In genomic region chr9:120937127-120937526, GRCh38 we compare ENCODE assay signal across 10 cellular contexts. TPM values are rescaled to one million over a fixed set of nuclear protein-coding genes. Genes with fewer than 3 reads are reported as not detected.
A peak's percentile ranks its signal among the peaks of the same experiment; 100 is the strongest.
DNase-seq lines count a peak whose midpoint lies in the region; ATAC-seq, FAIRE-seq and TF ChIP-seq lines count a peak whose summit lies in the region.
"Had no signal": no experiment of that assay in that cellular context is flagged by ENCODE, and none has a peak within 500 bp of the region (broad histone marks: within the 10 kb centered on the region; RNA-seq: fewer than 3 reads in every experiment).

No MANE protein-coding gene starts in this region.

- no peak for TF ChIP-seq RAD21 in A549 (conservative IDR thresholded peaks at IDR 0.05 in 1 of 2, IDR thresholded peaks at IDR 0.05 in 1 of 2)

- H3K9me3 ChIP-seq in A549, result no peaks in the 10 kb centered on the region
- no peaks in the 10 kb centered on the region for H3K9me3 ChIP-seq in MG63
- no peaks in the 10 kb centered on the region for H3K9me3 ChIP-seq in endothelial cell of umbilical vein (replicated peaks; ENCODE audit: control insufficient read depth, insufficient read depth, low read length)

- H3K4me2 ChIP-seq in A549 (no peak overlapping the region), endothelial cell of umbilical vein (ENCODE audit: insufficient read depth, low read length) (no peak overlapping the region)

- H3K4me1 Mint-ChIP-seq in osteocyte (ENCODE audit: unreplicated experiment) (peaks cover 93% of the 10 kb centered on the region), endothelial cell (ENCODE audit: unreplicated experiment) (no peaks in the 10 kb centered on the region)

- no peaks in the 10 kb centered on the region for H3K9me3 Mint-ChIP-seq in osteocyte (ENCODE audit: unreplicated experiment)
- no peaks in the 10 kb centered on the region for H3K9me3 Mint-ChIP-seq in endothelial cell (ENCODE audit: unreplicated experiment)

- peaks cover 55% of the 10 kb centered on the region for H3K4me1 ChIP-seq in A549
- peaks cover 59% of the 10 kb centered on the region for H3K4me1 ChIP-seq in endothelial cell of umbilical vein (ENCODE audit: control insufficient read depth, extremely low read depth, insufficient read depth, low read length)

- H3K4me3 Mint-ChIP-seq in osteocyte (ENCODE audit: unreplicated experiment) (no peak overlapping the region), endothelial cell (ENCODE audit: unreplicated experiment) (no peak overlapping the region)

- dilution Hi-C loops in endothelial cell of umbilical vein (cut with MboI; ENCODE audit: extremely low pct_ligation_motif_present, low sequenced_read_pairs), result no loop called here

- TF ChIP-seq POLR2A in A549 (IDR thresholded peaks at IDR 0.05; ENCODE audit: low read length) (no peak), endothelial cell of umbilical vein (IDR thresholded peaks at IDR 0.05; ENCODE audit: low read depth, low read length) (no peak)

- H4K20me1 ChIP-seq in endothelial cell of umbilical vein (replicated peaks; ENCODE audit: control insufficient read depth, extremely low read depth, insufficient read depth, low read length), result no peaks in the 10 kb centered on the region

- H3K27me3 ChIP-seq in MG63 (no peaks in the 10 kb centered on the region), endothelial cell of umbilical vein (ENCODE audit: control insufficient read depth in 2 of 2, insufficient read depth in 2 of 2, low read length in 2 of 2) (no peaks in the 10 kb centered on the region)

- WGBS in A549 (ENCODE audit: missing lambda C conversion rate), result 100% methylated on average over 1 of the region's 1 CpG

- no peaks in the 10 kb centered on the region for H3K79me2 ChIP-seq in endothelial cell of umbilical vein (ENCODE audit: control insufficient read depth, insufficient read depth, low read length)

- ATAC-seq in A549 (no peak), HG02759 (IDR thresholded peaks at IDR 0.05; ENCODE audit: unreplicated experiment) (no peak)

- FAIRE-seq in A549 (lab: Jason Lieb, UNC) (no peak), endothelial cell of umbilical vein (lab: Jason Lieb, UNC) (no peak)
- FAIRE-seq: D721Med, islet of Langerhans had no signal

- intact Hi-C loops in endothelial cell of umbilical vein (cut with micrococcal nuclease), result loop anchor here (5.0 kb wide), 1 partner anchor 135 kb away; the partner anchor contains the start of gene CNTRL

- no peak overlapping the region for H3K9ac ChIP-seq in endothelial cell of umbilical vein (replicated peaks; ENCODE audit: extremely low read depth, insufficient read depth, low read length)

- TF ChIP-seq CTCF in A549 (IDR thresholded peaks at IDR 0.05) (no peak), endothelial cell of umbilical vein (IDR thresholded peaks at IDR 0.05; ENCODE audit: extremely low read depth in 1 of 2, insufficient read depth in 1 of 2, low read depth in 1 of 2, low read length in 2 of 2) (no peak), osteocyte (IDR thresholded peaks at IDR 0.05) (no peak), endothelial cell (IDR thresholded peaks at IDR 0.05; ENCODE audit: unreplicated experiment) (no peak)

- no peaks in the 10 kb centered on the region for H3K27me3 Mint-ChIP-seq in osteocyte (ENCODE audit: unreplicated experiment)
- no peaks in the 10 kb centered on the region for H3K27me3 Mint-ChIP-seq in endothelial cell (ENCODE audit: unreplicated experiment)

- H2AFZ ChIP-seq in endothelial cell of umbilical vein (ENCODE audit: low read depth, low read length), result peak overlapping the region; percentile 49

- no peak overlapping the region for H3K4me3 ChIP-seq in A549
- no peak overlapping the region for H3K4me3 ChIP-seq in MG63
- no peak overlapping the region for H3K4me3 ChIP-seq in endothelial cell of umbilical vein (replicated peaks in 1 of 3; ENCODE audit: insufficient read depth in 1 of 3, low read depth in 1 of 3, low read length in 3 of 3)

- H3K27ac Mint-ChIP-seq in osteocyte (ENCODE audit: unreplicated experiment), result peak overlapping the region; percentile 99
- H3K27ac Mint-ChIP-seq in endothelial cell (ENCODE audit: unreplicated experiment), result no peak overlapping the region

- TF ChIP-seq EP300 in A549 (IDR thresholded peaks at IDR 0.05), result no peak

- H3K36me3 Mint-ChIP-seq in osteocyte (ENCODE audit: unreplicated experiment) (no peaks in the 10 kb centered on the region), endothelial cell (ENCODE audit: low read depth, unreplicated experiment) (no peaks in the 10 kb centered on the region)

- H3K9me1 ChIP-seq in endothelial cell of umbilical vein (replicated peaks; ENCODE audit: control insufficient read depth, extremely low read depth, insufficient read depth, low read length), result no peaks in the 10 kb centered on the region

- no peaks in the 10 kb centered on the region for H3K36me3 ChIP-seq in MG63
- no peaks in the 10 kb centered on the region for H3K36me3 ChIP-seq in endothelial cell of umbilical vein (ENCODE audit: control insufficient read depth in 2 of 2, extremely low read depth in 1 of 2, insufficient read depth in 2 of 2, low read length in 2 of 2)

- POLR2A ChIA-PET in A549 (lab: Yijun Ruan, JAX) (interaction anchor here (1.7 kb wide), 1 partner anchor 144 kb away, joined by 7 read pairs; the partner anchor contains the start of gene FBXW2), endothelial cell of umbilical vein (lab: Charles Lee) (no interaction called here)

- DNase-seq in A549 (ENCODE audit: low read depth in 1 of 2, low spot score in 1 of 2), result no peak
- peak; percentile 80 for DNase-seq in MG63
- no peak for DNase-seq in endothelial cell of umbilical vein (ENCODE audit: low read depth, low spot score)
- no peak for DNase-seq in osteocyte (ENCODE audit: extremely low spot score, unreplicated experiment)
- DNase-seq in UCSD-AML1 (lab: John Stamatoyannopoulos, UW; ENCODE audit: unreplicated experiment), result no peak
- DNase-seq in endothelial cell (ENCODE audit: low spot score), result no peak
- no peak for DNase-seq in COLO668 (lab: John Stamatoyannopoulos, UW; ENCODE audit: unreplicated experiment)

- CTCF ChIA-PET in A549 (lab: Yijun Ruan, JAX) (interaction anchor here (0.6 to 7.5 kb wide), 39 partner anchors 9 to 319 kb away, joined by 3 to 66 read pairs (median 5); partner anchors contain the start of genes PHF19 and TRAF1), endothelial cell of umbilical vein (lab: Charles Lee) (interaction anchor here (0.6 to 3.9 kb wide), 28 partner anchors 9 to 317 kb away, joined by 3 to 38 read pairs (median 4); partner anchors contain the start of genes FBXW2 and PHF19)

- BruUV-seq in endothelial cell of umbilical vein (replicated peaks; lab: Mats Ljungman, UMichigan), result no TSS peak

- peak overlapping the region; percentile 2 to 83; a peak in 3 of 6 replicates for H3K27ac ChIP-seq in A549
- peak overlapping the region; percentile 19 for H3K27ac ChIP-seq in endothelial cell of umbilical vein (ENCODE audit: insufficient read depth, low read depth, low read length)

TF ChIP-seq in A549, 52 proteins besides CTCF, POLR2A, EP300 and RAD21:
- TF ChIP-seq HEYL (CRISPR knock-in tag; IDR thresholded peaks at IDR 0.05) (no peak), HES2 (IDR thresholded peaks at IDR 0.05) (no peak)

TF ChIP-seq in endothelial cell of umbilical vein, 7 proteins besides CTCF, POLR2A, EP300 and RAD21:
- TF ChIP-seq FOS (IDR thresholded peaks at IDR 0.05; ENCODE audit: borderline replicate concordance, insufficient read depth, low read length) (no peak), EZH2 (IDR thresholded peaks at IDR 0.05; ENCODE audit: borderline replicate concordance, low read depth, low read length, severe bottlenecking) (no peak), GATA2 (IDR thresholded peaks at IDR 0.05; ENCODE audit: insufficient read depth, insufficient read length, low read depth, low read length) (no peak), POLR2AphosphoS5 (IDR thresholded peaks at IDR 0.05; ENCODE audit: insufficient read depth, low read depth, low read length) (no peak), MAX (IDR thresholded peaks at IDR 0.05; ENCODE audit: insufficient read depth, insufficient read length) (no peak), MYC (IDR thresholded peaks at IDR 0.05; ENCODE audit: low read depth, low read length) (no peak), JUN (IDR thresholded peaks at IDR 0.05; ENCODE audit: borderline replicate concordance, insufficient read depth, insufficient read length, low read depth) (no peak)

RNA-seq across cellular contexts. Expression of gene TRAF1, which starts 10.5 kb away (rescaled TPM):
- 3.4 and 4.1 TPM in 2 replicates for polyA plus RNA-seq in A549 (2011; rRNA removed)
- 2.1 and 2.6 TPM in 2 replicates for polyA plus RNA-seq in A549 (2012; cell fraction: cytosol; rRNA removed)
- polyA plus RNA-seq in A549 (2012; cell fraction: nucleus; rRNA removed), result 8.0 and 8.1 TPM in 2 replicates
- 2.0 to 4.6 TPM (median 2.1 TPM) in 3 replicates for polyA plus RNA-seq in A549 (2017; fragmentation: RNase III; extraction: RNeasy Plus Mini Kit Qiagen cat#74134 plus additional on column Dnase treatment)
- polyA minus RNA-seq in A549 (2011; rRNA and poly(A)+ RNA removed), result 3.8 and 5.4 TPM in 2 replicates
- total RNA-seq in MG63 (2014; rRNA removed; shearing (Covaris generic); ENCODE audit: low replicate concordance), result 0.67 and 0.79 TPM in 2 replicates
- 1.4 and 2.0 TPM in 2 replicates for total RNA-seq in endothelial cell of umbilical vein
- polyA plus RNA-seq in endothelial cell of umbilical vein, result 2.6 and 2.8 TPM in 2 replicates
- polyA plus RNA-seq in endothelial cell of umbilical vein (2011; cell fraction: cytosol; rRNA removed), result 1.3 and 2.2 TPM in 2 replicates
- 9.0 and 10.0 TPM in 2 replicates for polyA plus RNA-seq in endothelial cell of umbilical vein (2011; cell fraction: nucleus; rRNA removed)
- polyA plus RNA-seq in endothelial cell of umbilical vein (2012), result 3.1 and 6.9 TPM in 2 replicates
- polyA minus RNA-seq in endothelial cell of umbilical vein, result 2.3 and 2.6 TPM in 2 replicates
- polyA minus RNA-seq in endothelial cell of umbilical vein (2011; cell fraction: cytosol; rRNA and poly(A)+ RNA removed), result 0.31 TPM
- polyA minus RNA-seq in endothelial cell of umbilical vein (2011; cell fraction: nucleus; rRNA and poly(A)+ RNA removed), result 3.0 TPM in 2 replicates
- total RNA-seq in osteocyte, result 7.1 and 7.8 TPM in 2 replicates
- 1.4 TPM for total RNA-seq in endothelial cell (ENCODE audit: unreplicated experiment)
